Comparison of ENCODE assay signal across 8 cellular contexts in genomic region chr19:33794578-33795369, GRCh38. TPM values are rescaled to one million over a fixed set of nuclear protein-coding genes. Genes with fewer than 3 reads are reported as not detected.
A peak's percentile ranks its signal among the peaks of the same experiment; 100 is the strongest.
DNase-seq lines count a peak whose midpoint lies in the region; ATAC-seq and TF ChIP-seq lines count a peak whose summit lies in the region.

No MANE protein-coding gene starts in this region.

- H3K36me3 ChIP-seq in HCT116 (ENCODE audit: control insufficient read depth in 1 of 2, insufficient read depth in 2 of 2, low read length in 2 of 2) = no peaks in the 10 kb centered on the region
- no peaks in the 10 kb centered on the region for H3K36me3 ChIP-seq in skeletal muscle tissue (ENCODE audit: control insufficient read depth in 3 of 3, insufficient read depth in 3 of 3, low read length in 3 of 3)

- H3K27me3 ChIP-seq in HCT116 (ENCODE audit: insufficient read depth, low read length) (no peaks in the 10 kb centered on the region), right cardiac atrium (ENCODE audit: control insufficient read depth, insufficient read depth) (no peaks in the 10 kb centered on the region), skeletal muscle tissue (ENCODE audit: control insufficient read depth in 3 of 3, insufficient read depth in 3 of 3, low read length in 3 of 3) (peaks cover 15 to 28% (median 19%) of the 10 kb centered on the region in 3 donors)

- H3K9ac ChIP-seq in HCT116 (ENCODE audit: low read length) (peak overlapping the region; percentile 72), skeletal muscle tissue (ENCODE audit: low read depth in 1 of 3, low read length in 3 of 3) (peak overlapping the region in 2 of 3 donors; percentile 48 to 79)

- DNase-seq in HCT116 (ENCODE audit: low read depth, low spot score) (no peak), right cardiac atrium (peak; percentile 56 to 84 (median 83)), globus pallidus (ENCODE audit: low spot score) (no peak), DMS153 treated with DMSO at 0.1 percent for 48 hours (lab: John Stamatoyannopoulos, UW; ENCODE audit: unreplicated experiment) (no peak)
- no peak for DNase-seq in activated CD8-positive, alpha-beta T cell treated with anti-CD3 and anti-CD28 coated beads, Interleukin-2, amount 10 ng/mL, durations not matched to agents 7 days and 5 days

- 21% methylated on average over 34 of the region's 34 CpGs for WGBS in right cardiac atrium

- RAD21 ChIA-PET in HCT116 (lab: Charles Lee; ENCODE audit: low non-redundant PET in 1 of 2, low total read pairs in 2 of 2, uncharacterized antibody in 2 of 2, unreplicated experiment in 2 of 2) = interaction anchor here in 1 of 2 experiments (1.1 kb wide), 1 partner anchor 301 kb away, joined by 3 read pairs; no protein-coding TSS in a partner anchor

- no peaks in the 10 kb centered on the region for H3K79me2 ChIP-seq in HCT116 (ENCODE audit: insufficient read depth, low read length)

- ATAC-seq in HCT116 (no peak), right cardiac atrium (peak; percentile 14 to 20), HG03139 (IDR thresholded peaks at IDR 0.05; ENCODE audit: unreplicated experiment) (no peak), HG02938 (IDR thresholded peaks at IDR 0.05; ENCODE audit: unreplicated experiment) (no peak)
- ATAC-seq in activated CD8-positive, alpha-beta T cell treated with anti-CD3 and anti-CD28 coated beads, Interleukin-2, amount 10 ng/mL, durations not matched to agents 7 days and 5 days = no peak

- peak overlapping the region; percentile 85 for H3K4me2 ChIP-seq in HCT116 (ENCODE audit: low read length)

- CTCF ChIA-PET in HCT116 (lab: Charles Lee) = interaction anchor here (0.7 to 2.2 kb wide), 6 partner anchors 17 to 422 kb away, joined by 3 to 15 read pairs (median 4); no protein-coding TSS in a partner anchor
- CTCF ChIA-PET in activated CD8-positive, alpha-beta T cell treated with anti-CD3 and anti-CD28 coated beads, Interleukin-2, amount 10 ng/mL, durations not matched to agents 7 days and 5 days (lab: Charles Lee) = interaction anchor here (0.8 to 1.6 kb wide), 5 partner anchors 9 to 302 kb away, joined by 3 to 11 read pairs (median 5); no protein-coding TSS in a partner anchor

- H3K9me3 ChIP-seq in HCT116 (ENCODE audit: control insufficient read depth in 1 of 2, insufficient read depth in 1 of 2, low read depth in 1 of 2, low read length in 2 of 2) = no peaks in the 10 kb centered on the region
- H3K9me3 ChIP-seq in right cardiac atrium (ENCODE audit: control insufficient read depth, low read length) = no peaks in the 10 kb centered on the region
- H3K9me3 ChIP-seq in skeletal muscle tissue (ENCODE audit: control insufficient read depth in 3 of 3, low read length in 3 of 3) = no peaks in the 10 kb centered on the region

- TF ChIP-seq CTCF in HCT116 (IDR thresholded peaks at IDR 0.05 in 2 of 3, conservative IDR thresholded peaks at IDR 0.05 in 1 of 3; ENCODE audit: borderline replicate concordance in 1 of 3, insufficient read depth in 1 of 3, low read depth in 2 of 3, low read length in 2 of 3) = no peak

- H2AFZ ChIP-seq in HCT116 (ENCODE audit: low read depth, low read length, poor library complexity, severe bottlenecking) = peak overlapping the region; percentile 2

- peaks cover 30% of the 10 kb centered on the region for H3K27me3 Mint-ChIP-seq in activated CD8-positive, alpha-beta T cell treated with anti-CD3 and anti-CD28 coated beads, Interleukin-2, amount 10 ng/mL, durations not matched to agents 7 days and 5 days (ENCODE audit: low read depth)

- BruUV-seq in HCT116 (replicated peaks; lab: Mats Ljungman, UMichigan) = TSS peak; percentile 79

- H3K4me1 ChIP-seq in HCT116 (ENCODE audit: control insufficient read depth in 1 of 2, insufficient read depth in 2 of 2, low read length in 2 of 2) (peaks cover 7 to 15% of the 10 kb centered on the region in 2 experiments; a peak in 3 of 4 replicates), right cardiac atrium (ENCODE audit: control insufficient read depth, insufficient read depth, low read length) (peaks cover 2% of the 10 kb centered on the region), skeletal muscle tissue (ENCODE audit: control insufficient read depth in 3 of 3, insufficient read depth in 3 of 3, low read length in 3 of 3) (peaks cover 9 to 15% (median 10%) of the 10 kb centered on the region in 3 donors)

- POLR2A ChIA-PET in HCT116 (lab: Charles Lee) = interaction anchor here (0.5 kb wide), 1 partner anchor 28 kb away, joined by 3 read pairs; no protein-coding TSS in a partner anchor
- POLR2A ChIA-PET in activated CD8-positive, alpha-beta T cell treated with anti-CD3 and anti-CD28 coated beads, Interleukin-2, amount 10 ng/mL, durations not matched to agents 7 days and 5 days (lab: Charles Lee) = no interaction called here

- H3K4me3 ChIP-seq in HCT116 (replicated peaks in 1 of 2; ENCODE audit: low read depth in 1 of 2, low read length in 2 of 2) (peak overlapping the region; percentile 59 to 65), right cardiac atrium (ENCODE audit: low read length) (peak overlapping the region; percentile 72), skeletal muscle tissue (ENCODE audit: low read length in 3 of 3) (peak overlapping the region; percentile 49 to 69 (median 67))

- H3K27ac Mint-ChIP-seq in activated CD8-positive, alpha-beta T cell treated with anti-CD3 and anti-CD28 coated beads, Interleukin-2, amount 10 ng/mL, durations not matched to agents 7 days and 5 days = no peak overlapping the region

- no peaks in the 10 kb centered on the region for H3K9me2 ChIP-seq in HCT116 (ENCODE audit: insufficient read depth)

- TF ChIP-seq RAD21 in HCT116 (IDR thresholded peaks at IDR 0.05; ENCODE audit: low read depth) = no peak

- H3K4me1 Mint-ChIP-seq in activated CD8-positive, alpha-beta T cell treated with anti-CD3 and anti-CD28 coated beads, Interleukin-2, amount 10 ng/mL, durations not matched to agents 7 days and 5 days (ENCODE audit: low read depth) = peaks cover 2% of the 10 kb centered on the region

- no peaks in the 10 kb centered on the region for H4K20me1 ChIP-seq in HCT116 (ENCODE audit: insufficient read depth)

- H3K36me3 Mint-ChIP-seq in activated CD8-positive, alpha-beta T cell treated with anti-CD3 and anti-CD28 coated beads, Interleukin-2, amount 10 ng/mL, durations not matched to agents 7 days and 5 days (ENCODE audit: low read depth) = no peaks in the 10 kb centered on the region

- intact Hi-C loops in HCT116 (cut with micrococcal nuclease) = loop anchor here (5.0 kb wide), 1 partner anchor 203 kb away; no protein-coding TSS in a partner anchor
- intact Hi-C loops in right cardiac atrium (cut with DNase I) = loop anchor here in 3 of 4 donors (5.0 to 10.0 kb wide), 2 partner anchors 110 to 203 kb away; no protein-coding TSS in a partner anchor

- peak overlapping the region; percentile 83 for H3K27ac ChIP-seq in HCT116 (ENCODE audit: low read depth, low read length)
- peak overlapping the region; percentile 81 for H3K27ac ChIP-seq in right cardiac atrium (ENCODE audit: low read length)
- H3K27ac ChIP-seq in skeletal muscle tissue (ENCODE audit: low read depth, low read length) = peak overlapping the region; percentile 77

- H3K9me3 Mint-ChIP-seq in activated CD8-positive, alpha-beta T cell treated with anti-CD3 and anti-CD28 coated beads, Interleukin-2, amount 10 ng/mL, durations not matched to agents 7 days and 5 days (ENCODE audit: insufficient read depth) = no peaks in the 10 kb centered on the region

- TF ChIP-seq POLR2A in HCT116 (IDR thresholded peaks at IDR 0.05; ENCODE audit: borderline replicate concordance, extremely low read depth, insufficient read depth, insufficient read length) = no peak

- peak overlapping the region; percentile 46 for H3K4me3 Mint-ChIP-seq in activated CD8-positive, alpha-beta T cell treated with anti-CD3 and anti-CD28 coated beads, Interleukin-2, amount 10 ng/mL, durations not matched to agents 7 days and 5 days

TF ChIP-seq in HCT116, 20 proteins besides CTCF, POLR2A, EP300 and RAD21:
- no peak for TF ChIP-seq MAX (IDR thresholded peaks at IDR 0.05)
- TF ChIP-seq EZH2phosphoT487 (IDR thresholded peaks at IDR 0.05; ENCODE audit: borderline replicate concordance) = no peak
- TF ChIP-seq SP1 (IDR thresholded peaks at IDR 0.05; ENCODE audit: low read depth) = no peak
- no peak for TF ChIP-seq ZBTB33 (IDR thresholded peaks at IDR 0.05; ENCODE audit: extremely low read depth, insufficient replicate concordance, low read length)
- no peak for TF ChIP-seq CBX3 (IDR thresholded peaks at IDR 0.05; ENCODE audit: low read depth)

RNA-seq across cellular contexts. Expression of gene KCTD15, which starts 1.9 kb away (rescaled TPM):
- 29.2 TPM for total RNA-seq in HCT116 (2021; ENCODE audit: unreplicated experiment)
- 24.2 and 28.8 TPM in 2 replicates for polyA plus RNA-seq in HCT116 (2012)
- total RNA-seq in activated CD8-positive, alpha-beta T cell treated with anti-CD3 and anti-CD28 coated beads, Interleukin-2, amount 10 ng/mL, durations not matched to agents 7 days and 5 days = under 1 TPM; 0.42 TPM
- total RNA-seq in right cardiac atrium = 10 to 100 TPM; 10.6 to 14.6 (median 12.7) TPM
- 10.3 TPM for polyA plus RNA-seq in right cardiac atrium
- 34.4 TPM for total RNA-seq in skeletal muscle tissue

Comparison
In these comparisons a context has a peak if more than half of its experiments do, and no peak if none do; other contexts are left out.
1. ATAC-seq: peak in right cardiac atrium (2 of 2); none in HCT116 (single experiment), activated CD8-positive, alpha-beta T cell treated with anti-CD3 and anti-CD28 coated beads, Interleukin-2, amount 10 ng/mL, durations not matched to agents 7 days and 5 days (single experiment), HG03139 (single experiment) and HG02938 (single experiment).
2. DNase-seq: peak in right cardiac atrium (3 of 3); none in HCT116 (single experiment), activated CD8-positive, alpha-beta T cell treated with anti-CD3 and anti-CD28 coated beads, Interleukin-2, amount 10 ng/mL, durations not matched to agents 7 days and 5 days (single experiment), globus pallidus (single experiment) and DMS153 treated with DMSO at 0.1 percent for 48 hours (single experiment).
3. RNA of gene KCTD15, which starts 1.9 kb away (total RNA-seq): 34.4 TPM in skeletal muscle tissue (single experiment), 29.2 TPM in HCT116 (single experiment) and 10.6 to 14.6 TPM in right cardiac atrium; 0.42 TPM in activated CD8-positive, alpha-beta T cell treated with anti-CD3 and anti-CD28 coated beads, Interleukin-2, amount 10 ng/mL, durations not matched to agents 7 days and 5 days; every median in the first group is over 4 times any median in the second.
4. Peak in every context shown above with its lines, with median percentiles within 50 percentile points of each other: H3K27ac ChIP-seq and H3K4me3 ChIP-seq.